In genomic region chr9:122340161-122340560, GRCh38 we compare ENCODE assay signal across 19 cellular contexts. TPM values are rescaled to one million over a fixed set of nuclear protein-coding genes. Genes with fewer than 3 reads are reported as not detected.
A peak's percentile ranks its signal among the peaks of the same experiment; 100 is the strongest.
DNase-seq lines count a peak whose midpoint lies in the region; ATAC-seq and TF ChIP-seq lines count a peak whose summit lies in the region.
"Had no signal": no experiment of that assay in that cellular context is flagged by ENCODE, and none has a peak within 500 bp of the region (broad histone marks: within the 10 kb centered on the region; RNA-seq: fewer than 3 reads in every experiment).

No MANE protein-coding gene starts in this region.

- no peaks in the 10 kb centered on the region for H3K4me1 ChIP-seq in transverse colon
- H3K4me1 ChIP-seq: HAP-1 had no signal

- no peak overlapping the region for H3K4me3 ChIP-seq in transverse colon
- H3K4me3 ChIP-seq: HAP-1, K562, MG63 had no signal

- no peak for TF ChIP-seq EP300 in transverse colon (IDR thresholded peaks at IDR 0.05; ENCODE audit: low read depth)

- intact Hi-C loops in transverse colon (cut with DNase I; ENCODE audit: low total_unique reads): no loop called here

- ATAC-seq in GM19324 (IDR thresholded peaks at IDR 0.05; ENCODE audit: low FRiP score, unreplicated experiment): no peak
- ATAC-seq: CD8-positive, alpha-beta T cell; K562; SK-N-SH treated with all-trans-retinoic acid at 6 μM for 48 hours had no signal

- no peak for TF ChIP-seq POLR2A in transverse colon (IDR thresholded peaks at IDR 0.05)

- H3K27ac ChIP-seq in transverse colon: no peak overlapping the region
- H3K27ac ChIP-seq: RWPE1 had no signal

- no peaks in the 10 kb centered on the region for H3K27me3 ChIP-seq in transverse colon
- H3K27me3 ChIP-seq: MG63 had no signal

- no peaks in the 10 kb centered on the region for H3K36me3 ChIP-seq in transverse colon
- H3K36me3 ChIP-seq: HAP-1, MG63 had no signal

- TF ChIP-seq CTCF in transverse colon (IDR thresholded peaks at IDR 0.05): no peak

- no peaks in the 10 kb centered on the region for H3K9me3 ChIP-seq in transverse colon
- H3K9me3 ChIP-seq: HAP-1, MG63 had no signal

- in situ Hi-C loops in G401 (cut with HindIII; ENCODE audit: low sequenced_read_pairs) (no loop called here), transverse colon (cut with MboI; ENCODE audit: low pct_ligation_motif_present in 1 of 4, low pct_unique_long_range_greater_than_20kb in 1 of 4, low sequenced_read_pairs in 3 of 4) (loop anchor here in 2 of 4 donors (10.0 kb wide), 2 partner anchors 115 to 215 kb away; no protein-coding TSS in a partner anchor)

- WGBS in transverse colon (ENCODE audit: low coverage in 1 of 2), 2 donors: 50 to 73% methylated on average over 2 to 6 of the region's 6 CpGs

- DNase-seq in AG08395 (ENCODE audit: low spot score) (peak; percentile 26), G401 (ENCODE audit: low spot score) (peak; percentile 36), dermis blood vessel endothelial cell (peak; percentile 91), lung microvascular endothelial cell (ENCODE audit: low read depth in 2 of 2) (peak; percentile 53 to 83), midbrain (lab: John Stamatoyannopoulos, UW) (no peak), transverse colon (no peak)
- DNase-seq: AML-193; C1 segment of cervical spinal cord; CD8-positive, alpha-beta T cell; GF-D8; MG63; NCI-H1417; NCI-H187; NCI-H2107 had no signal

RNA-seq across cellular contexts. Expression of gene PTGS1, which starts 30.7 kb away (rescaled TPM):
- not detected in 2 replicates for total RNA-seq in G401 (2014; rRNA removed; shearing (Covaris generic))
- total RNA-seq in dermis blood vessel endothelial cell (2.7 and 3.6 TPM in 2 replicates), lung microvascular endothelial cell (1.4 and 1.5 TPM in 2 replicates), transverse colon (10 to 100 TPM; 14.2 to 27.9 (median 20.2) TPM)
- total RNA-seq: CD8-positive, alpha-beta T cell had no signal

Comparison
In these comparisons a context has a peak if more than half of its experiments do, and no peak if none do; other contexts are left out.
1. DNase-seq: peak in AG08395 (single experiment), G401 (single experiment), dermis blood vessel endothelial cell (single experiment) and lung microvascular endothelial cell (2 of 2); none in midbrain (single experiment) and transverse colon (single experiment).